In the genomic region with DNA sequence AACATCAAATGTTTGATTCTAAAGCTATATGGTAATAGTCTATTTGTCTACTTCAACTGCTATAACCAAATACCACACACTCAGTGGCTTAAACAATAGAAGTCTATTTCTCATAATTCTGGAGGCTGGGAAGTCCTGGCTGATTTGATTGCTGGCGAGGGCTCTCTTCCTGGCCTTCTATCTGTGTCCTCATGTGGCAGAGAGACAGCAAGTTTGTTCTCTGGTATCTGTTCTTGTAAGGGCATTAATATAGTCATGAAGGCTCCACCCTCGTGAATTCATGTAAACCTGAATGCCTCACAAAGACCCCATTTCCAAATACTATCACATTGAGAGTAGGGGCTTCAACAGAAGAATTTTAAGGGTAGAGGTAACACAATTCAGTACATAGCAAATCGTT, we compare ENCODE assay signal across 18 cellular contexts.
"Had no signal": no experiment of that assay in that cellular context is flagged by ENCODE, and none has a peak within 500 bp of the region (broad histone marks: within the 10 kb centered on the region; RNA-seq: fewer than 3 reads in every experiment).

No MANE protein-coding gene starts in this region.

- H3K9me3 ChIP-seq: prostate gland, sigmoid colon, spleen, stomach, thyroid gland, vagina had no signal

- H3K27ac Mint-ChIP-seq: effector memory CD8-positive, alpha-beta T cell; memory B cell; nephron; neural progenitor cell had no signal

- DNase-seq: effector memory CD8-positive, alpha-beta T cell; head of caudate nucleus; right cardiac atrium; sigmoid colon; spleen; stimulated activated CD4-positive, alpha-beta T cell treated with anti-CD3 and anti-CD28 coated beads, Interleukin-2, amount 100 ng/mL, for 48 hours; stimulated activated naive CD4-positive, alpha-beta T cell treated with Interleukin-2 at 50 U/mL for 16 hours; stomach; thyroid gland; trophoblast cell had no signal

- H3K27ac ChIP-seq: coronary artery, neural progenitor cell, prostate gland, sigmoid colon, skin epidermis, spleen, stomach, thyroid gland, vagina had no signal

- H3K4me1 ChIP-seq: prostate gland, spleen, thyroid gland, vagina had no signal

- H3K27me3 ChIP-seq: neural progenitor cell, sigmoid colon, spleen, stomach, thyroid gland, vagina had no signal

- H2AFZ ChIP-seq: neural progenitor cell had no signal

- H3K27me3 Mint-ChIP-seq: effector memory CD8-positive, alpha-beta T cell; memory B cell had no signal

- ATAC-seq: effector memory CD8-positive, alpha-beta T cell; right cardiac atrium had no signal

- H3K4me2 ChIP-seq: neural progenitor cell had no signal

- H3K36me3 ChIP-seq: neural progenitor cell, prostate gland, sigmoid colon, spleen, stomach, thyroid gland, vagina had no signal

- H3K4me1 Mint-ChIP-seq: memory B cell had no signal

- H3K4me3 Mint-ChIP-seq: effector memory CD8-positive, alpha-beta T cell; memory B cell; nephron; neural progenitor cell had no signal

- H3K4me3 ChIP-seq: coronary artery, lung, neural progenitor cell, prostate gland, sigmoid colon, skin epidermis, spleen, stomach, thyroid gland, vagina had no signal

- H3K9me3 Mint-ChIP-seq: effector memory CD8-positive, alpha-beta T cell; memory B cell; nephron; neural progenitor cell had no signal

- H3K36me3 Mint-ChIP-seq: neural progenitor cell had no signal

- H3K9ac ChIP-seq: neural progenitor cell had no signal
